In the genomic region with DNA sequence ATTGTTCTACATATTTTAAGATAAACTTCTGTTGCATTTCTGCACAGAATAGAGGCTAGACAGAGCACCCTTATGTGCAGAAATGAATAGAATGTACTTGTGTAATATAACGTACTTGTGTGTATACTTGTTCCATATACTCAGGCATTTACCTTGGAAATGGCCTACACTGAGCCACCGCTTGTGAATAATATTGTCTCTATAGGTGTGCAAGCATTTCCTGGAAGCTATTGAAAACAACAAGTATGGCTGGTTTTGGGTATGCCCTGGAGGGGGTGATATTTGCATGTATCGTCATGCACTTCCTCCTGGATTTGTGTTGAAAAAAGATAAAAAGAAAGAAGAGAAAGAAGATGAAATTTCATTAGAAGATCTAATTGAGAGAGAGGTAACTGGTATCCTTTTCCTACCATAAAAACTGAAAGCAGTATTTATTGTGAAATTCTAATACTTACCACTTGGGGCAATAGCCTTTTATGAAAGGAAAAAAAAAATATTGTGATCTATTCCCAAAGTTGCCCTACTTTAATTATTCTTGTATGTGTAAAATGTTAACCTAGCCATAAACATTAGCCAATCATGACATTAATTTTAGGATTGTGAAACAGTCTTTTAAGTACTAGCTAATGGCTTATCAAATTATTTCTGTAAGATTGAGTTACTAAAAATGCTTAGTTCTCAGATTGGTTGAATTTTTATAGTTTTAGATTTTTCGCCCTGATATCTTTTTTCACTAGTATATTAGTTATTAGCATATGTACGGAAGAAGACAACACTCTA, we compare ENCODE assay signal across 9 cellular contexts. TPM values are rescaled to one million over a fixed set of nuclear protein-coding genes. Genes with fewer than 3 reads are reported as not detected.
A peak's percentile ranks its signal among the peaks of the same experiment; 100 is the strongest.
DNase-seq lines count a peak whose midpoint lies in the region; ATAC-seq, FAIRE-seq and TF ChIP-seq lines count a peak whose summit lies in the region.
"Had no signal": no experiment of that assay in that cellular context is flagged by ENCODE, and none has a peak within 500 bp of the region (broad histone marks: within the 10 kb centered on the region; RNA-seq: fewer than 3 reads in every experiment).

No MANE protein-coding gene starts in this region.

- no peak overlapping the region for H3K27ac Mint-ChIP-seq in astrocyte (ENCODE audit: unreplicated experiment)

- H3K4me3 Mint-ChIP-seq in astrocyte (ENCODE audit: unreplicated experiment), result no peak overlapping the region

- H4K20me1 ChIP-seq in GM23248 (ENCODE audit: insufficient read depth) (no peaks in the 10 kb centered on the region; the same call in 1 of the 2 replicates), astrocyte (ENCODE audit: insufficient read depth, low read length) (peaks cover 23% of the 10 kb centered on the region)

- H3K27ac ChIP-seq in GM23248, result no peak overlapping the region
- H3K27ac ChIP-seq in astrocyte (ENCODE audit: low read depth, low read length), result no peak overlapping the region
- H3K27ac ChIP-seq: BLaER1 had no signal

- DNase-seq in DMS79 treated with DMSO at 0.1 percent for 48 hours (lab: John Stamatoyannopoulos, UW) (peak; percentile 7), DMS79 (lab: John Stamatoyannopoulos, UW) (no peak), GM23248 (peak; percentile 57), NCI-H2081 (lab: John Stamatoyannopoulos, UW) (peak; percentile 37 to 46), astrocyte (ENCODE audit: low read depth) (peak; percentile 12), left colon (no peak)
- DNase-seq in stimulated activated CD4-positive, alpha-beta T cell treated with anti-CD3 and anti-CD28 coated beads, Interleukin-2, amount 100 ng/mL, for 48 hours, result no peak

- H3K4me2 ChIP-seq in GM23248 (ENCODE audit: unreplicated experiment) (no peak overlapping the region), astrocyte (ENCODE audit: low read length) (no peak overlapping the region)
- H3K4me2 ChIP-seq: BLaER1 had no signal

- H3K79me2 ChIP-seq in GM23248 (ENCODE audit: insufficient read depth) (peaks cover 45% of the 10 kb centered on the region), astrocyte (ENCODE audit: insufficient read depth, low read length) (peaks cover 28% of the 10 kb centered on the region)

- peaks cover 10% of the 10 kb centered on the region for H3K36me3 Mint-ChIP-seq in astrocyte (ENCODE audit: low read depth, unreplicated experiment)

- H3K27me3 Mint-ChIP-seq in astrocyte (ENCODE audit: low read depth, unreplicated experiment), result no peaks in the 10 kb centered on the region

- 57 to 59% methylated on average over 5 of the region's 5 CpGs for WGBS in GM23248 (ENCODE audit: low coverage in 1 of 2, low lambda C conversion rate in 2 of 2, missing lambda C conversion rate in 2 of 2), 2 experiments

- H3K9ac ChIP-seq in GM23248 (no peak overlapping the region), astrocyte (ENCODE audit: low read length) (no peak overlapping the region)
- H3K9ac ChIP-seq: BLaER1 had no signal

- no peaks in the 10 kb centered on the region for H3K4me1 Mint-ChIP-seq in astrocyte (ENCODE audit: low read depth, unreplicated experiment)

- H3K27me3 ChIP-seq in GM23248 (replicated peaks; ENCODE audit: insufficient read depth) (no peaks in the 10 kb centered on the region), astrocyte (ENCODE audit: insufficient read depth, low read length) (no peaks in the 10 kb centered on the region)
- H3K27me3 ChIP-seq: BLaER1 had no signal

- peaks cover 21% of the 10 kb centered on the region; the same call in 1 of the 2 replicates for H3F3A ChIP-seq in GM23248 (ENCODE audit: insufficient read depth)

- no peak for FAIRE-seq in astrocyte (lab: Jason Lieb, UNC)

- H3K36me3 ChIP-seq in GM23248 (ENCODE audit: low read depth) (peaks cover 79% of the 10 kb centered on the region), astrocyte (ENCODE audit: insufficient read depth, low read length) (peaks cover 51% of the 10 kb centered on the region)

- in situ Hi-C loops in GM23248 (cut with MboI), result loop anchor here (10.0 to 25.0 kb wide), 2 partner anchors 141 to 333 kb away; partner anchors contain the start of gene ZSWIM2

- no peak overlapping the region for H3K4me3 ChIP-seq in GM23248
- H3K4me3 ChIP-seq in astrocyte (ENCODE audit: insufficient read depth, low read depth, low read length), result no peak overlapping the region
- H3K4me3 ChIP-seq: BLaER1 had no signal

- peak; percentile 40 for ATAC-seq in left colon
- no peak for ATAC-seq in GM19324 (IDR thresholded peaks at IDR 0.05; ENCODE audit: low FRiP score, unreplicated experiment)

- H3K9me3 ChIP-seq in GM23248 (ENCODE audit: low read depth) (no peaks in the 10 kb centered on the region), astrocyte (ENCODE audit: insufficient read depth, low read depth, low read length) (no peaks in the 10 kb centered on the region)
- H3K9me3 ChIP-seq: BLaER1 had no signal

- no peak overlapping the region for H2AFZ ChIP-seq in GM23248
- no peak overlapping the region for H2AFZ ChIP-seq in astrocyte (ENCODE audit: low read depth, low read length)

- H3K9me2 ChIP-seq in GM23248 (ENCODE audit: insufficient read depth), result no peaks in the 10 kb centered on the region

- H3K4me1 ChIP-seq in GM23248 (ENCODE audit: insufficient read depth) (peaks cover 6% of the 10 kb centered on the region; the same call in 1 of the 2 replicates), astrocyte (ENCODE audit: insufficient read depth, low read length) (no peaks in the 10 kb centered on the region)
- H3K4me1 ChIP-seq: BLaER1 had no signal

- intact Hi-C loops in left colon (cut with DNase I, micrococcal nuclease), result loop anchor here in 1 of 2 donors (10.0 kb wide), 1 partner anchor 131 kb away; no protein-coding TSS in a partner anchor

- no peaks in the 10 kb centered on the region for H3K9me3 Mint-ChIP-seq in astrocyte (ENCODE audit: unreplicated experiment)

- peak; percentile 35 for TF ChIP-seq CTCF in astrocyte (IDR thresholded peaks at IDR 0.05; ENCODE audit: insufficient read depth, low read depth, low read length)

RNA-seq across cellular contexts. Expression of gene ZC3H15, which starts 18.0 kb away (rescaled TPM):
- 43.8 and 98.0 TPM in 2 replicates for total RNA-seq in GM23248 (2014; rRNA removed; shearing (Covaris generic))
- polyA plus RNA-seq in GM23248 (2016; fragmentation: Nextera tagmentation; extraction: Ambion mirVana), result 88.7 and 103 TPM in 2 replicates
- 64.0 and 76.4 TPM in 2 replicates for total RNA-seq in astrocyte
- total RNA-seq in left colon, result 10 to 100 TPM; 46.6 to 48.5 TPM

Comparison
In these comparisons a context has a peak if more than half of its experiments do, and no peak if none do; other contexts are left out.
1. DNase-seq: peak in DMS79 treated with DMSO at 0.1 percent for 48 hours (single experiment), GM23248 (single experiment), NCI-H2081 (2 of 2) and astrocyte (single experiment); none in DMS79 (single experiment), left colon (0 of 2) and stimulated activated CD4-positive, alpha-beta T cell treated with anti-CD3 and anti-CD28 coated beads, Interleukin-2, amount 100 ng/mL, for 48 hours (0 of 2).